10 cellular contexts compared by ENCODE assay signal in genomic region chr11:114167355-114168085, GRCh38.
DNase-seq lines count a peak whose midpoint lies in the region; ATAC-seq and TF ChIP-seq lines count a peak whose summit lies in the region.
"Had no signal": no experiment of that assay in that cellular context is flagged by ENCODE, and none has a peak within 500 bp of the region (broad histone marks: within the 10 kb centered on the region; RNA-seq: fewer than 3 reads in every experiment).

No MANE protein-coding gene starts in this region.

- H3K27ac ChIP-seq in lung (ENCODE audit: low read depth in 1 of 2, low read length in 1 of 2), result peak overlapping the region; percentile 48 to 97
- H3K27ac ChIP-seq in testis, result peak overlapping the region; percentile 98 to 99

- 67% methylated on average over 12 of the region's 12 CpGs for WGBS in lung, 2 donors
- 62 to 66% methylated on average over 12 of the region's 12 CpGs for WGBS in testis, 2 donors

- peak overlapping the region; percentile 60 for H3K4me3 Mint-ChIP-seq in activated CD4-positive, alpha-beta T cell treated with anti-CD3 and anti-CD28 coated beads, Interleukin-2, amount 10 ng/mL, durations not matched to agents 24 days and 14 days
- H3K4me3 Mint-ChIP-seq in activated naive CD8-positive, alpha-beta T cell, result peak overlapping the region; percentile 74
- H3K4me3 Mint-ChIP-seq: H9 had no signal

- no peaks in the 10 kb centered on the region for H3K27me3 Mint-ChIP-seq in activated CD4-positive, alpha-beta T cell treated with anti-CD3 and anti-CD28 coated beads, Interleukin-2, amount 10 ng/mL, durations not matched to agents 24 days and 14 days
- no peaks in the 10 kb centered on the region for H3K27me3 Mint-ChIP-seq in activated naive CD8-positive, alpha-beta T cell

- peak overlapping the region; percentile 82 for H3K27ac Mint-ChIP-seq in activated CD4-positive, alpha-beta T cell treated with anti-CD3 and anti-CD28 coated beads, Interleukin-2, amount 10 ng/mL, durations not matched to agents 24 days and 14 days
- H3K27ac Mint-ChIP-seq in activated naive CD8-positive, alpha-beta T cell, result peak overlapping the region; percentile 79

- H3K9me3 Mint-ChIP-seq in activated CD4-positive, alpha-beta T cell treated with anti-CD3 and anti-CD28 coated beads, Interleukin-2, amount 10 ng/mL, durations not matched to agents 24 days and 14 days, result no peaks in the 10 kb centered on the region
- no peaks in the 10 kb centered on the region for H3K9me3 Mint-ChIP-seq in activated naive CD8-positive, alpha-beta T cell (ENCODE audit: low read depth)
- H3K9me3 Mint-ChIP-seq: H9 had no signal

- no peak for DNase-seq in activated CD4-positive, alpha-beta T cell treated with anti-CD3 and anti-CD28 coated beads, Interleukin-2, amount 10 ng/mL, durations not matched to agents 24 days and 14 days
- DNase-seq in activated CD4-positive, alpha-beta T cell treated with anti-CD3 and anti-CD28 coated beads for 4 hours, result no peak
- no peak for DNase-seq in lung (ENCODE audit: low spot score)
- DNase-seq in testis, result no peak
- DNase-seq in EL, result no peak
- DNase-seq in erythroblast (lab: John Stamatoyannopoulos, UW), result no peak
- no peak for DNase-seq in cerebellum (ENCODE audit: low spot score)
- DNase-seq: H9; NK-92 treated with Interleukin-12 subunit alpha and Interleukin-12 subunit beta, amount 100 ng/mL, for 24 hours had no signal

- H3K9me3 ChIP-seq in lung (ENCODE audit: control insufficient read depth in 2 of 2, insufficient read depth in 1 of 2, low read length in 1 of 2), result no peaks in the 10 kb centered on the region
- no peaks in the 10 kb centered on the region for H3K9me3 ChIP-seq in testis

- H3K27me3 ChIP-seq in lung (ENCODE audit: control insufficient read depth, insufficient read depth) (no peaks in the 10 kb centered on the region), testis (no peaks in the 10 kb centered on the region)

- no peak for ATAC-seq in lung (ENCODE audit: insufficient read depth, low FRiP score)

- H3K36me3 Mint-ChIP-seq in activated CD4-positive, alpha-beta T cell treated with anti-CD3 and anti-CD28 coated beads, Interleukin-2, amount 10 ng/mL, durations not matched to agents 24 days and 14 days (ENCODE audit: low read depth), result no peaks in the 10 kb centered on the region
- H3K36me3 Mint-ChIP-seq in activated naive CD8-positive, alpha-beta T cell, result no peaks in the 10 kb centered on the region

- H3K36me3 ChIP-seq in lung (ENCODE audit: control insufficient read depth in 2 of 2, insufficient read depth in 2 of 2, low read length in 2 of 2), result peaks cover 0 to 8% of the 10 kb centered on the region in 2 donors
- no peaks in the 10 kb centered on the region for H3K36me3 ChIP-seq in testis (ENCODE audit: low read depth, missing control alignments)

- H3K4me1 Mint-ChIP-seq in activated CD4-positive, alpha-beta T cell treated with anti-CD3 and anti-CD28 coated beads, Interleukin-2, amount 10 ng/mL, durations not matched to agents 24 days and 14 days, result peaks cover 65% of the 10 kb centered on the region
- H3K4me1 Mint-ChIP-seq in activated naive CD8-positive, alpha-beta T cell (ENCODE audit: low read depth), result peaks cover 92% of the 10 kb centered on the region

- intact Hi-C loops in activated CD4-positive, alpha-beta T cell treated with anti-CD3 and anti-CD28 coated beads, Interleukin-2, amount 10 ng/mL, durations not matched to agents 24 days and 14 days (cut with micrococcal nuclease), result loop anchor here (5.0 to 10.0 kb wide), 2 partner anchors 105 to 293 kb away; partner anchors contain the start of gene USP28
- intact Hi-C loops in testis (cut with DNase I; ENCODE audit: low total_unique reads), result no loop called here

- H3K4me1 ChIP-seq in lung (ENCODE audit: control insufficient read depth in 2 of 2, insufficient read depth in 2 of 2, low read length in 2 of 2), result peaks cover 65 to 67% of the 10 kb centered on the region in 2 donors
- H3K4me1 ChIP-seq in testis, result peaks cover 92% of the 10 kb centered on the region

- TF ChIP-seq CTCF in lung (IDR thresholded peaks at IDR 0.05; ENCODE audit: control extremely low read depth, extremely low read depth) (no peak), testis (IDR thresholded peaks at IDR 0.05) (no peak)

- TF ChIP-seq POLR2A in testis (IDR thresholded peaks at IDR 0.05), result no peak
- TF ChIP-seq POLR2A in erythroblast (IDR thresholded peaks at IDR 0.05; ENCODE audit: low read length), result no peak

- no peak overlapping the region for H3K4me3 ChIP-seq in lung
- no peak overlapping the region for H3K4me3 ChIP-seq in testis
